ENCODE assay signal across 11 cellular contexts in the genomic region with DNA sequence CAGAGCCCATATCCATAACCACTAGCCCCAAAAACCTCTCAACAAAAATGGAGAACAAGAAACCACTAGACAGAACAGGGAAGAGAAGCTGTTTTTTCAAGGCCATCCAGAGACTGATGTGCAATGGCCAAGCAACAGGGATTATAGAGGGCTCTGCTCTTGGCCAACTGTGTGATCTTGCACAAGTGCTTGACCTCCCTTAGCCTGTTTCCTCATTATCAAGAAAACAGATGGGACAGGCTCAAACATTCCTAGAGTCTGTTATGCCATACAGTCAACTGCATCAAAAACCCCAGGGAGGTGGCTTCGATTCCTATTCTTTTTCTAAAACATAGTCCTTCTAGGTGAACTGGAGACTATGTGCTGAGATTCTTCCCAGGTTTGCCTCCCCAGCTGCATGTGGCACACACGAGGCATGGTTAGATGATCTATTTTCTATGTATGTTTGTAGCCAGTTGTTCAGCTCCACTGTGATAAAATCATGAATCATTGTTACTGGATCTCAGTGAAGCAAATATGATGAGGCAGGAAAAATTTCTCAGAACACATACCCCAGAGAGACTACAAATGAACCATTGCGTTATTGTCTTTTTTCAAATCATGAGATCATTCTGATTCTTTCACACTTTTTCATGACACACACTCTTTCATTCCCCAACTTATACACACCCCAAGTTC.
DNase-seq lines count a peak whose midpoint lies in the region; ATAC-seq and TF ChIP-seq lines count a peak whose summit lies in the region.
"Had no signal": no experiment of that assay in that cellular context is flagged by ENCODE, and none has a peak within 500 bp of the region (broad histone marks: within the 10 kb centered on the region; RNA-seq: fewer than 3 reads in every experiment).

No MANE protein-coding gene starts in this region.

- 15% methylated on average over 3 of the region's 3 CpGs for WGBS in GM23248 (ENCODE audit: low coverage in 1 of 2, low lambda C conversion rate in 2 of 2, missing lambda C conversion rate in 2 of 2), 2 experiments
- 81 to 88% methylated on average over 3 of the region's 3 CpGs for WGBS in heart right ventricle, 2 donors

- ATAC-seq in heart right ventricle = peak; percentile 36 to 93 (median 73)

- no peaks in the 10 kb centered on the region for H4K20me1 ChIP-seq in GM23248 (ENCODE audit: insufficient read depth)

- H3K4me3 ChIP-seq in GM23248 (no peak overlapping the region), adipocyte (ENCODE audit: low read length) (peak overlapping the region; percentile 55), heart right ventricle (no peak overlapping the region), skeletal muscle cell (ENCODE audit: low read depth, low read length) (no peak overlapping the region)

- H3K4me1 ChIP-seq in GM23248 (ENCODE audit: insufficient read depth) (peaks cover 49% of the 10 kb centered on the region), adipocyte (ENCODE audit: control insufficient read depth, insufficient read depth, low read length) (peaks cover 83% of the 10 kb centered on the region), heart right ventricle (peaks cover 4 to 77% (median 35%) of the 10 kb centered on the region in 9 donors)

- H3K36me3 ChIP-seq in GM23248 (ENCODE audit: low read depth) = no peaks in the 10 kb centered on the region
- no peaks in the 10 kb centered on the region for H3K36me3 ChIP-seq in adipocyte (ENCODE audit: control insufficient read depth, insufficient read depth, low read length, severe bottlenecking)
- H3K36me3 ChIP-seq in heart right ventricle = no peaks in the 10 kb centered on the region

- H3F3A ChIP-seq in GM23248 (ENCODE audit: insufficient read depth) = peaks cover 52% of the 10 kb centered on the region

- H3K27ac ChIP-seq in GM23248 = peak overlapping the region; percentile 81
- peak overlapping the region in 6 of 10 donors; percentile 20 to 80 (median 46) for H3K27ac ChIP-seq in heart right ventricle

- H3K27me3 ChIP-seq in GM23248 (replicated peaks; ENCODE audit: insufficient read depth) = no peaks in the 10 kb centered on the region
- H3K27me3 ChIP-seq in adipocyte (replicated peaks; ENCODE audit: control insufficient read depth, insufficient read depth, low read length) = no peaks in the 10 kb centered on the region
- H3K27me3 ChIP-seq in heart right ventricle = no peaks in the 10 kb centered on the region

- 0 out of 2 replicates have a peak overlapping the region, but pooled peaks have one; percentile 38 for H3K9ac ChIP-seq in GM23248
- H3K9ac ChIP-seq in adipocyte (ENCODE audit: low read length) = peak overlapping the region; percentile 82

- no peak for TF ChIP-seq CTCF in heart right ventricle (IDR thresholded peaks at IDR 0.05)

- H3K9me3 ChIP-seq in GM23248 (ENCODE audit: low read depth) (no peaks in the 10 kb centered on the region), adipocyte (ENCODE audit: control insufficient read depth, low read length) (no peaks in the 10 kb centered on the region), heart right ventricle (no peaks in the 10 kb centered on the region)

- 0 out of 2 replicates have a peak, but pooled peaks cover 3% of the 10 kb centered on the region for H3K9me2 ChIP-seq in GM23248 (ENCODE audit: insufficient read depth)

- peak overlapping the region; percentile 36 for H3K4me2 ChIP-seq in GM23248 (ENCODE audit: unreplicated experiment)

- DNase-seq in GM23248 (peak; percentile 85), adipocyte (ENCODE audit: low read depth) (peak; percentile 72), heart right ventricle (no peak), skeletal muscle cell (ENCODE audit: low read depth) (peak; percentile 75), RKO (ENCODE audit: low spot score) (no peak), OCI-M2 (lab: John Stamatoyannopoulos, UW; ENCODE audit: unreplicated experiment) (no peak)
- no peak for DNase-seq in central memory CD4-positive, alpha-beta T cell
- no peak for DNase-seq in stimulated activated CD4-positive, alpha-beta T cell treated with anti-CD3 and anti-CD28 coated beads, Interleukin-12 subunit alpha, Interleukin-12 subunit beta, amount 100 ng/mL, for 4 hours
- DNase-seq: activated CD4-positive, alpha-beta T cell treated with anti-CD3 and anti-CD28 coated beads for 4 hours; islet precursor cell; NCI-H2107 had no signal

- no peaks in the 10 kb centered on the region for H3K79me2 ChIP-seq in GM23248 (ENCODE audit: insufficient read depth)

- in situ Hi-C loops in GM23248 (cut with MboI) = no loop called here

- intact Hi-C loops in heart right ventricle (cut with DNase I) = no loop called here

- peak overlapping the region; percentile 35; the same call in 1 of the 2 replicates for H2AFZ ChIP-seq in GM23248

Comparison
In these comparisons a context has a peak if more than half of its experiments do, and no peak if none do; other contexts are left out.
1. DNase-seq: peak in GM23248 (single experiment), adipocyte (single experiment) and skeletal muscle cell (single experiment); none in heart right ventricle (0 of 2), RKO (single experiment), OCI-M2 (single experiment), central memory CD4-positive, alpha-beta T cell (single experiment) and stimulated activated CD4-positive, alpha-beta T cell treated with anti-CD3 and anti-CD28 coated beads, Interleukin-12 subunit alpha, Interleukin-12 subunit beta, amount 100 ng/mL, for 4 hours (single experiment).